Comparison of ENCODE assay signal across 11 cellular contexts in genomic region chr1:17572264-17572985, GRCh38. TPM values are rescaled to one million over a fixed set of nuclear protein-coding genes. Genes with fewer than 3 reads are reported as not detected.
DNase-seq lines count a peak whose midpoint lies in the region; ATAC-seq and TF ChIP-seq lines count a peak whose summit lies in the region.
"Had no signal": no experiment of that assay in that cellular context is flagged by ENCODE, and none has a peak within 500 bp of the region (broad histone marks: within the 10 kb centered on the region; RNA-seq: fewer than 3 reads in every experiment).

No MANE protein-coding gene starts in this region.

- intact Hi-C loops in heart right ventricle (cut with DNase I) = no loop called here
- intact Hi-C loops in left ventricle myocardium superior (cut with micrococcal nuclease) = no loop called here

- H3K27ac ChIP-seq in heart right ventricle (peak overlapping the region in 6 of 10 donors; percentile 28 to 94 (median 38)), iPS-20b (ENCODE audit: low read length) (peak overlapping the region; percentile 77), tibial nerve (peak overlapping the region; percentile 55 to 96 (median 81))
- H3K27ac ChIP-seq: C4-2B had no signal

- H3K4me3 ChIP-seq in heart right ventricle (no peak overlapping the region), iPS-20b (ENCODE audit: low read length) (peak overlapping the region; percentile 41; the same call in 1 of the 2 replicates), tibial nerve (no peak overlapping the region)

- H3K27ac Mint-ChIP-seq in immature natural killer cell = no peak overlapping the region
- no peak overlapping the region for H3K27ac Mint-ChIP-seq in stimulated activated memory B cell treated with anti-CD40 and anti-IgM and Interleukin-4, amounts not matched to agents 10 μg/mL and 1 μg/mL and 100 μg/mL, for 72 hours

- H3K36me3 ChIP-seq in heart right ventricle (no peaks in the 10 kb centered on the region), iPS-20b (ENCODE audit: insufficient read depth, low read depth, low read length) (no peaks in the 10 kb centered on the region), tibial nerve (no peaks in the 10 kb centered on the region)

- peaks cover 2 to 3% (median 3%) of the 10 kb centered on the region in 3 donors for H3K27me3 Mint-ChIP-seq in immature natural killer cell (ENCODE audit: low read depth in 3 of 3)
- peaks cover 67% of the 10 kb centered on the region for H3K27me3 Mint-ChIP-seq in stimulated activated memory B cell treated with anti-CD40 and anti-IgM and Interleukin-4, amounts not matched to agents 10 μg/mL and 1 μg/mL and 100 μg/mL, for 72 hours

- ATAC-seq in heart right ventricle = no peak
- no peak for ATAC-seq in left ventricle myocardium superior
- no peak for ATAC-seq in stimulated activated memory B cell treated with anti-CD40 and anti-IgM and Interleukin-4, amounts not matched to agents 10 μg/mL and 1 μg/mL and 100 μg/mL, for 72 hours

- H3K36me3 Mint-ChIP-seq in immature natural killer cell = no peaks in the 10 kb centered on the region
- H3K36me3 Mint-ChIP-seq in stimulated activated memory B cell treated with anti-CD40 and anti-IgM and Interleukin-4, amounts not matched to agents 10 μg/mL and 1 μg/mL and 100 μg/mL, for 72 hours = no peaks in the 10 kb centered on the region

- no peaks in the 10 kb centered on the region for H3K9me3 Mint-ChIP-seq in immature natural killer cell
- no peaks in the 10 kb centered on the region for H3K9me3 Mint-ChIP-seq in stimulated activated memory B cell treated with anti-CD40 and anti-IgM and Interleukin-4, amounts not matched to agents 10 μg/mL and 1 μg/mL and 100 μg/mL, for 72 hours
- H3K9me3 Mint-ChIP-seq: central memory CD8-positive, alpha-beta T cell had no signal

- no peaks in the 10 kb centered on the region for H3K4me1 Mint-ChIP-seq in immature natural killer cell
- no peaks in the 10 kb centered on the region for H3K4me1 Mint-ChIP-seq in stimulated activated memory B cell treated with anti-CD40 and anti-IgM and Interleukin-4, amounts not matched to agents 10 μg/mL and 1 μg/mL and 100 μg/mL, for 72 hours
- H3K4me1 Mint-ChIP-seq: central memory CD8-positive, alpha-beta T cell had no signal

- H3K4me1 ChIP-seq in heart right ventricle (peaks cover 36 to 86% (median 66%) of the 10 kb centered on the region in 9 donors), iPS-20b (ENCODE audit: insufficient read depth, low read length) (peaks cover 61% of the 10 kb centered on the region), tibial nerve (peaks cover 0 to 97% (median 81%) of the 10 kb centered on the region in 4 donors)

- TF ChIP-seq EP300 in tibial nerve (IDR thresholded peaks at IDR 0.05) = no peak

- no peak for DNase-seq in heart right ventricle
- DNase-seq in left ventricle myocardium superior = no peak
- DNase-seq in SK-MEL-5 (ENCODE audit: low read depth, low spot score) = peak; percentile 17
- DNase-seq in tibial nerve (ENCODE audit: low spot score in 2 of 2) = no peak
- no peak for DNase-seq in NCI-H146 (lab: John Stamatoyannopoulos, UW)
- no peak for DNase-seq in immature natural killer cell
- DNase-seq: stimulated activated naive CD4-positive, alpha-beta T cell treated with Interleukin-2 at 50 U/mL for 16 hours had no signal

- TF ChIP-seq CTCF in heart right ventricle (IDR thresholded peaks at IDR 0.05) (peak in 2 of 9 donors; percentile 12 to 20), tibial nerve (IDR thresholded peaks at IDR 0.05) (no peak)

- peak overlapping the region; percentile 40; the same call in 1 of the 2 replicates for H3K9ac ChIP-seq in iPS-20b (ENCODE audit: low read depth, low read length)

- 88% methylated on average over 9 of the region's 9 CpGs for WGBS in heart right ventricle, 2 donors
- WGBS in tibial nerve, 2 donors = 61 to 64% methylated on average over 9 of the region's 9 CpGs

- no peaks in the 10 kb centered on the region for H3K9me3 ChIP-seq in heart right ventricle
- no peaks in the 10 kb centered on the region for H3K9me3 ChIP-seq in iPS-20b (ENCODE audit: insufficient read depth, low read depth, low read length)
- H3K9me3 ChIP-seq in tibial nerve = no peaks in the 10 kb centered on the region

- H3K4me3 Mint-ChIP-seq in immature natural killer cell = no peak overlapping the region
- H3K4me3 Mint-ChIP-seq in stimulated activated memory B cell treated with anti-CD40 and anti-IgM and Interleukin-4, amounts not matched to agents 10 μg/mL and 1 μg/mL and 100 μg/mL, for 72 hours = no peak overlapping the region
- H3K4me3 Mint-ChIP-seq: central memory CD8-positive, alpha-beta T cell had no signal

- TF ChIP-seq POLR2A in tibial nerve (IDR thresholded peaks at IDR 0.05) = no peak

- H3K27me3 ChIP-seq in heart right ventricle (no peaks in the 10 kb centered on the region), iPS-20b (ENCODE audit: insufficient read depth, low read length) (no peaks in the 10 kb centered on the region), tibial nerve (no peaks in the 10 kb centered on the region)

- in situ Hi-C loops in SK-MEL-5 (cut with HindIII; ENCODE audit: low pct_unique_long_range_greater_than_20kb, low sequenced_read_pairs) = no loop called here

RNA-seq across cellular contexts. Expression of gene ARHGEF10L, which starts 32.9 kb away (rescaled TPM):
- total RNA-seq in heart right ventricle (10 to 100 TPM; 45.4 to 65.0 (median 49.4) TPM), left ventricle myocardium superior (54.9 TPM), tibial nerve (10 to 100 TPM; 38.5 to 73.8 (median 41.7) TPM)
- polyA plus RNA-seq in heart right ventricle (10 to 100 TPM; 52.8 to 68.4 TPM), immature natural killer cell (under 1 TPM in 2 of 3 donors, not detected in 1; 0.17 to 0.20 TPM)
- total RNA-seq in SK-MEL-5 (2014; rRNA removed; shearing (Covaris generic)) = 4.2 and 4.4 TPM in 2 replicates
- 6.8 and 9.3 TPM in 2 replicates for polyA plus RNA-seq in SK-MEL-5 (2015; cell fraction: cytosol; rRNA removed)
- polyA plus RNA-seq in SK-MEL-5 (2015; cell fraction: nucleus; rRNA removed) = 15.1 and 28.3 TPM in 2 replicates
